Comparison of ENCODE assay signal across 11 cellular contexts in the genomic region with DNA sequence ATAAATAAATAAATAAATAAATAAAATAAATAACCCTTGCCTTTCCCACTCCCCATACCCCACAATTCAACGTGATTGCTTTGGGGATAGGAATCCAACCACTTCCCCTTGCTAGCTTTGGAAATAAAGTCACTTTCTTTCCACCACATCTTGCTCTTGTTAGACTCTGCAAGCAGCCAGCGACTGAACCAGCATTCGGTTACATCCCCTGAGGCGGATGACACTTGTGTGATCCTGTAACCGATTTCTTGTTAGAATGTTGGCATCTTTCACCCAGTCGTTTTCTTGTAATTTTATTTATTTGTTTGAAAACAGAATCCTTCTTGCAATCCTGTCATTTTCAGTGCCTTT. TPM values are rescaled to one million over a fixed set of nuclear protein-coding genes. Genes with fewer than 3 reads are reported as not detected.
A peak's percentile ranks its signal among the peaks of the same experiment; 100 is the strongest.
DNase-seq lines count a peak whose midpoint lies in the region; ATAC-seq and TF ChIP-seq lines count a peak whose summit lies in the region.
"Had no signal": no experiment of that assay in that cellular context is flagged by ENCODE, and none has a peak within 500 bp of the region (broad histone marks: within the 10 kb centered on the region; RNA-seq: fewer than 3 reads in every experiment).

No MANE protein-coding gene starts in this region.

- H3K36me3 ChIP-seq in SK-N-MC (ENCODE audit: insufficient read depth, low read length): 0 out of 2 replicates have a peak, but pooled peaks cover 4% of the 10 kb centered on the region
- H3K36me3 ChIP-seq in lower lobe of right lung: no peaks in the 10 kb centered on the region

- peak overlapping the region; percentile 42; the same call in 1 of the 2 replicates for H3K27ac ChIP-seq in SK-N-MC
- peak overlapping the region; percentile 96 for H3K27ac ChIP-seq in lower lobe of right lung

- H3K4me3 Mint-ChIP-seq in activated CD8-positive, alpha-beta T cell treated with anti-CD3 and anti-CD28 coated beads for 36 hours: no peak overlapping the region

- DNase-seq in AG09319 (ENCODE audit: extremely low read depth, low read depth) (peak; percentile 77), GM03348 (ENCODE audit: low spot score) (peak; percentile 33), SK-N-MC (ENCODE audit: low read depth, low spot score) (no peak), lower lobe of right lung (no peak), HUDEP-2 (lab: John Stamatoyannopoulos, UW; ENCODE audit: unreplicated experiment in 76 of 76) (no peak), GOT3 (lab: John Stamatoyannopoulos, UW) (no peak), COLO829 (ENCODE audit: low spot score) (no peak)
- DNase-seq in activated CD8-positive, alpha-beta T cell treated with anti-CD3 and anti-CD28 coated beads for 36 hours: no peak
- DNase-seq: NCI-H526 had no signal

- H3K9me3 Mint-ChIP-seq in activated CD8-positive, alpha-beta T cell treated with anti-CD3 and anti-CD28 coated beads for 36 hours: no peaks in the 10 kb centered on the region

- TF ChIP-seq CTCF in AG09319 (IDR thresholded peaks at IDR 0.05; ENCODE audit: low read depth, low read length) (no peak), lower lobe of right lung (IDR thresholded peaks at IDR 0.05) (no peak)
- no peak for TF ChIP-seq CTCF in activated CD8-positive, alpha-beta T cell treated with anti-CD3 and anti-CD28 coated beads for 36 hours (IDR thresholded peaks at IDR 0.05)

- intact Hi-C loops in lower lobe of right lung (cut with DNase I): no loop called here
- intact Hi-C loops in activated CD8-positive, alpha-beta T cell treated with anti-CD3 and anti-CD28 coated beads for 36 hours (cut with micrococcal nuclease): loop anchor here (5.0 kb wide), 1 partner anchor 36 kb away; no protein-coding TSS in a partner anchor

- peaks cover 26% of the 10 kb centered on the region for H3K4me1 Mint-ChIP-seq in activated CD8-positive, alpha-beta T cell treated with anti-CD3 and anti-CD28 coated beads for 36 hours (ENCODE audit: low read depth)

- H3K9ac ChIP-seq in SK-N-MC (ENCODE audit: insufficient read length): no peak overlapping the region

- H3K27me3 ChIP-seq in lower lobe of right lung (ENCODE audit: low read depth): no peaks in the 10 kb centered on the region

- H3K9me3 ChIP-seq in SK-N-MC (ENCODE audit: low read depth, low read length) (no peaks in the 10 kb centered on the region), lower lobe of right lung (no peaks in the 10 kb centered on the region)

- H3K4me1 ChIP-seq in lower lobe of right lung: peaks cover 26% of the 10 kb centered on the region

- peaks cover 11% of the 10 kb centered on the region for H3K27me3 Mint-ChIP-seq in activated CD8-positive, alpha-beta T cell treated with anti-CD3 and anti-CD28 coated beads for 36 hours
- H3K27me3 Mint-ChIP-seq: type B pancreatic cell had no signal

- CTCF ChIA-PET in activated CD8-positive, alpha-beta T cell treated with anti-CD3 and anti-CD28 coated beads for 36 hours (lab: Charles Lee): no interaction called here

- ATAC-seq in lower lobe of right lung: no peak
- no peak for ATAC-seq in activated CD8-positive, alpha-beta T cell treated with anti-CD3 and anti-CD28 coated beads for 36 hours
- ATAC-seq: GM12878 had no signal

- no peak overlapping the region for H3K27ac Mint-ChIP-seq in activated CD8-positive, alpha-beta T cell treated with anti-CD3 and anti-CD28 coated beads for 36 hours

- no peak overlapping the region for H3K4me3 ChIP-seq in SK-N-MC
- H3K4me3 ChIP-seq in lower lobe of right lung: no peak overlapping the region
- H3K4me3 ChIP-seq: GM12878 had no signal

- POLR2A ChIA-PET in activated CD8-positive, alpha-beta T cell treated with anti-CD3 and anti-CD28 coated beads for 36 hours (lab: Charles Lee): no interaction called here

- peaks cover 3% of the 10 kb centered on the region for H3K36me3 Mint-ChIP-seq in activated CD8-positive, alpha-beta T cell treated with anti-CD3 and anti-CD28 coated beads for 36 hours (ENCODE audit: low read depth)

RNA-seq across cellular contexts. Expression of gene IFNGR2, which starts 1.6 kb away (rescaled TPM):
- total RNA-seq in lower lobe of right lung: 83.5 TPM
- total RNA-seq in activated CD8-positive, alpha-beta T cell treated with anti-CD3 and anti-CD28 coated beads for 36 hours: 1 to 10 TPM; 7.8 to 9.8 TPM

Comparison
In these comparisons a context has a peak if more than half of its experiments do, and no peak if none do; other contexts are left out.
1. DNase-seq: peak in AG09319 (single experiment) and GM03348 (single experiment); none in SK-N-MC (single experiment), lower lobe of right lung (single experiment), HUDEP-2 (0 of 76), GOT3 (single experiment), activated CD8-positive, alpha-beta T cell treated with anti-CD3 and anti-CD28 coated beads for 36 hours (single experiment) and COLO829 (single experiment).